ENCODE assay signal across 1 cellular context in genomic region chr5:139513434-139513833, GRCh38.
TF ChIP-seq lines count a peak whose summit lies in the region.
"Not testable (repeated sequence)": the region's sequence is repeated elsewhere in the genome, so short reads cannot be mapped to it uniquely, and the experiment has no call there.

No MANE protein-coding gene starts in this region.

TF ChIP-seq in HepG2, 621 proteins besides CTCF, POLR2A, EP300 and RAD21:
- TF ChIP-seq ZMYM4 (CRISPR knock-in tag; IDR thresholded peaks at IDR 0.05): 0 out of 2 replicates have a peak, but pooled peaks have one; percentile 22
- peak; percentile 33; the same call in 1 of the 2 replicates for TF ChIP-seq HDAC2 (CRISPR knock-in tag; IDR thresholded peaks at IDR 0.05)
- TF ChIP-seq KDM5B (CRISPR knock-in tag; IDR thresholded peaks at IDR 0.05; ENCODE audit: borderline replicate concordance): 0 out of 2 replicates have a peak, but pooled peaks have one; percentile 23
- peak; percentile 92 for TF ChIP-seq STAG1 (CRISPR knock-in tag; IDR thresholded peaks at IDR 0.05)
- peak; percentile 52 for TF ChIP-seq SALL1 (CRISPR knock-in tag; IDR thresholded peaks at IDR 0.05)
- 0 out of 2 replicates have a peak, but pooled peaks have one; percentile 22 for TF ChIP-seq SALL2 (CRISPR knock-in tag; IDR thresholded peaks at IDR 0.05)
- TF ChIP-seq TFE3 (CRISPR knock-in tag; IDR thresholded peaks at IDR 0.05): peak; percentile 65
- TF ChIP-seq, protein P1, sequence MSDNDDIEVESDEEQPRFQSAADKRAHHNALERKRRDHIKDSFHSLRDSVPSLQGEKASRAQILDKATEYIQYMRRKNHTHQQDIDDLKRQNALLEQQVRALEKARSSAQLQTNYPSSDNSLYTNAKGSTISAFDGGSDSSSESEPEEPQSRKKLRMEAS (IDR thresholded peaks at IDR 0.05): peak; percentile 74
- TF ChIP-seq TEAD3 (CRISPR knock-in tag; optimal IDR thresholded peaks at IDR 0.05; ENCODE audit: borderline replicate concordance): peak; percentile 33
- not testable (repeated sequence) for TF ChIP-seq NR2F6, NONO (IDR thresholded peaks at IDR 0.05)
- TF ChIP-seq NR2F6 (CRISPR knock-in tag; IDR thresholded peaks at IDR 0.05): peak; percentile 13; the same call in 1 of the 2 replicates
- 0 out of 2 replicates have a peak, but pooled peaks have one; percentile 29 for TF ChIP-seq ZNF784 (CRISPR knock-in tag; IDR thresholded peaks at IDR 0.05; ENCODE audit: borderline replicate concordance)
- TF ChIP-seq ZC3H13 (CRISPR knock-in tag; IDR thresholded peaks at IDR 0.05): peak; percentile 61
- peak; percentile 48; the same call in 1 of the 2 replicates for TF ChIP-seq RCOR2 (CRISPR knock-in tag; IDR thresholded peaks at IDR 0.05)
- TF ChIP-seq, protein P2, sequence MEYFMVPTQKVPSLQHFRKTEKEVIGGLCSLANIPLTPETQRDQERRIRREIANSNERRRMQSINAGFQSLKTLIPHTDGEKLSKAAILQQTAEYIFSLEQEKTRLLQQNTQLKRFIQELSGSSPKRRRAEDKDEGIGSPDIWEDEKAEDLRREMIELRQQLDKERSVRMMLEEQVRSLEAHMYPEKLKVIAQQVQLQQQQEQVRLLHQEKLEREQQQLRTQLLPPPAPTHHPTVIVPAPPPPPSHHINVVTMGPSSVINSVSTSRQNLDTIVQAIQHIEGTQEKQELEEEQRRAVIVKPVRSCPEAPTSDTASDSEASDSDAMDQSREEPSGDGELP (IDR thresholded peaks at IDR 0.05; ENCODE audit: borderline replicate concordance, low read depth): peak; percentile 76; the same call in 1 of the 2 replicates
- TF ChIP-seq NFATC3 (CRISPR knock-in tag; IDR thresholded peaks at IDR 0.05): 0 out of 2 replicates have a peak, but pooled peaks have one; percentile 22
- peak; percentile 53; the same call in 1 of the 2 replicates for TF ChIP-seq SMAD3 (CRISPR knock-in tag; IDR thresholded peaks at IDR 0.05)
- TF ChIP-seq ZFX (CRISPR knock-in tag; IDR thresholded peaks at IDR 0.05; ENCODE audit: low read depth): peak; percentile 67
- peak; percentile 61; the same call in 1 of the 2 replicates for TF ChIP-seq NONO (CRISPR knock-in tag; conservative IDR thresholded peaks at IDR 0.05)
- TF ChIP-seq XRCC5 (optimal IDR thresholded peaks at IDR 0.05; ENCODE audit: low read length): peak; percentile 57
- TF ChIP-seq, protein P3, sequence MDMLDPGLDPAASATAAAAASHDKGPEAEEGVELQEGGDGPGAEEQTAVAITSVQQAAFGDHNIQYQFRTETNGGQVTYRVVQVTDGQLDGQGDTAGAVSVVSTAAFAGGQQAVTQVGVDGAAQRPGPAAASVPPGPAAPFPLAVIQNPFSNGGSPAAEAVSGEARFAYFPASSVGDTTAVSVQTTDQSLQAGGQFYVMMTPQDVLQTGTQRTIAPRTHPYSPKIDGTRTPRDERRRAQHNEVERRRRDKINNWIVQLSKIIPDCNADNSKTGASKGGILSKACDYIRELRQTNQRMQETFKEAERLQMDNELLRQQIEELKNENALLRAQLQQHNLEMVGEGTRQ (IDR thresholded peaks at IDR 0.05; ENCODE audit: low read depth, low read length): peak; percentile 54; the same call in 1 of the 2 replicates
- TF ChIP-seq, protein P3 (CRISPR knock-in tag; IDR thresholded peaks at IDR 0.05; ENCODE audit: borderline replicate concordance): not testable (repeated sequence)
- TF ChIP-seq FOXA3 (CRISPR knock-in tag; IDR thresholded peaks at IDR 0.05): 0 out of 2 replicates have a peak, but pooled peaks have one; percentile 18
- peak; percentile 74 for TF ChIP-seq MNT (IDR thresholded peaks at IDR 0.05)
- TF ChIP-seq KAT8 (CRISPR knock-in tag; IDR thresholded peaks at IDR 0.05): 0 out of 2 replicates have a peak, but pooled peaks have one; percentile 26
- TF ChIP-seq SAP130 (CRISPR knock-in tag; IDR thresholded peaks at IDR 0.05; ENCODE audit: low read depth): peak; percentile 29; the same call in 1 of the 2 replicates
- TF ChIP-seq ZNF441 (CRISPR knock-in tag; IDR thresholded peaks at IDR 0.05; ENCODE audit: borderline replicate concordance): 0 out of 2 replicates have a peak, but pooled peaks have one; percentile 34
- TF ChIP-seq ZFY (CRISPR knock-in tag; IDR thresholded peaks at IDR 0.05): peak; percentile 38; the same call in 1 of the 2 replicates
- TF ChIP-seq KDM2A (CRISPR knock-in tag; IDR thresholded peaks at IDR 0.05; ENCODE audit: borderline replicate concordance, low read depth): 0 out of 2 replicates have a peak, but pooled peaks have one; percentile 50
- TF ChIP-seq ZNF687 (CRISPR knock-in tag; IDR thresholded peaks at IDR 0.05): peak; percentile 55
- peak; percentile 63; the same call in 1 of the 2 replicates for TF ChIP-seq ZNF788 (CRISPR knock-in tag; IDR thresholded peaks at IDR 0.05; ENCODE audit: borderline replicate concordance)
- TF ChIP-seq SMC3 (IDR thresholded peaks at IDR 0.05; ENCODE audit: low read length): peak; percentile 93
- peak; percentile 21 to 48; a peak in 1 of 4 replicates for TF ChIP-seq HMGXB4 (CRISPR knock-in tag; IDR thresholded peaks at IDR 0.05; ENCODE audit: borderline replicate concordance in 1 of 2, low read depth in 1 of 2)
- TF ChIP-seq ZNF501 (CRISPR knock-in tag; IDR thresholded peaks at IDR 0.05): peak; percentile 53; the same call in 1 of the 2 replicates
- TF ChIP-seq ERF (CRISPR knock-in tag; IDR thresholded peaks at IDR 0.05): peak; percentile 65; the same call in 1 of the 2 replicates
- peak; percentile 46; the same call in 1 of the 2 replicates for TF ChIP-seq BORCS8-MEF2B (CRISPR knock-in tag; IDR thresholded peaks at IDR 0.05)
- peak; percentile 51; the same call in 1 of the 2 replicates for TF ChIP-seq THAP11 (CRISPR knock-in tag; IDR thresholded peaks at IDR 0.05)
- peak; percentile 60; the same call in 1 of the 2 replicates for TF ChIP-seq MEIS2 (CRISPR knock-in tag; IDR thresholded peaks at IDR 0.05)
- peak; percentile 84; the same call in 1 of the 2 replicates for TF ChIP-seq MYC (CRISPR knock-in tag; IDR thresholded peaks at IDR 0.05; ENCODE audit: borderline replicate concordance)
- TF ChIP-seq ZSCAN31 (CRISPR knock-in tag; IDR thresholded peaks at IDR 0.05; ENCODE audit: low read depth): peak; percentile 50; the same call in 1 of the 2 replicates
